Comparison of ENCODE assay signal across 8 cellular contexts in genomic region chr1:110619412-110620249, GRCh38. TPM values are rescaled to one million over a fixed set of nuclear protein-coding genes. Genes with fewer than 3 reads are reported as not detected.
DNase-seq lines count a peak whose midpoint lies in the region; ATAC-seq and TF ChIP-seq lines count a peak whose summit lies in the region.

No MANE protein-coding gene starts in this region.

- no peaks in the 10 kb centered on the region for H3K36me3 ChIP-seq in CD8-positive, alpha-beta T cell (ENCODE audit: insufficient read depth, low read length)
- H3K36me3 ChIP-seq in lung (ENCODE audit: control insufficient read depth in 2 of 2, insufficient read depth in 2 of 2, low read length in 2 of 2): no peaks in the 10 kb centered on the region

- H3K4me1 Mint-ChIP-seq in CD8-positive, alpha-beta T cell (ENCODE audit: low read depth): peaks cover 41% of the 10 kb centered on the region
- H3K4me1 Mint-ChIP-seq in activated CD8-positive, alpha-beta T cell treated with anti-CD3 and anti-CD28 coated beads for 36 hours (ENCODE audit: low read depth): peaks cover 27% of the 10 kb centered on the region

- H3K4me3 ChIP-seq in CD8-positive, alpha-beta T cell (ENCODE audit: low read depth, low read length): peak overlapping the region; percentile 62
- no peak overlapping the region for H3K4me3 ChIP-seq in lung

- H3K27ac ChIP-seq in CD8-positive, alpha-beta T cell (ENCODE audit: low read depth, low read length): peak overlapping the region; percentile 58
- no peak overlapping the region for H3K27ac ChIP-seq in lung (ENCODE audit: low read depth in 1 of 2, low read length in 1 of 2)

- no peaks in the 10 kb centered on the region for H3K27me3 ChIP-seq in CD8-positive, alpha-beta T cell (ENCODE audit: insufficient read depth, low read length)
- H3K27me3 ChIP-seq in lung (ENCODE audit: control insufficient read depth, insufficient read depth): no peaks in the 10 kb centered on the region

- no peaks in the 10 kb centered on the region for H3K27me3 Mint-ChIP-seq in CD8-positive, alpha-beta T cell (ENCODE audit: low read depth)
- no peaks in the 10 kb centered on the region for H3K27me3 Mint-ChIP-seq in activated CD8-positive, alpha-beta T cell treated with anti-CD3 and anti-CD28 coated beads for 36 hours

- DNase-seq in CD8-positive, alpha-beta T cell: peak; percentile 79 to 96 (median 88)
- DNase-seq in NCI-H748 treated with DMSO at 0.1 percent for 48 hours (lab: John Stamatoyannopoulos, UW): peak; percentile 88
- DNase-seq in activated CD8-positive, alpha-beta T cell treated with anti-CD3 and anti-CD28 coated beads for 36 hours: peak; percentile 91
- DNase-seq in ecto neural progenitor cell (ENCODE audit: low spot score): peak; percentile 94
- DNase-seq in lung (ENCODE audit: low spot score): peak; percentile 86
- DNase-seq in stimulated activated CD8-positive, alpha-beta memory T cell treated with anti-CD3 and anti-CD28 coated beads, Interleukin-15, amount 100 ng/mL, for 24 hours (ENCODE audit: low read depth): peak; percentile 80

- CTCF ChIA-PET in CD8-positive, alpha-beta T cell (lab: Charles Lee): interaction anchor here (0.6 to 6.5 kb wide), 54 partner anchors 10 to 373 kb away, joined by 3 to 168 read pairs (median 5); partner anchors contain the start of genes KCNA2 and KCNA3
- CTCF ChIA-PET in activated CD8-positive, alpha-beta T cell treated with anti-CD3 and anti-CD28 coated beads for 36 hours (lab: Charles Lee): interaction anchor here (0.6 to 9.1 kb wide), 69 partner anchors 10 to 412 kb away, joined by 3 to 206 read pairs (median 5); partner anchors contain the start of genes KCNA10, KCNA2 and KCNA3

- WGBS in lung, 2 donors: 4 to 5% methylated on average over 27 of the region's 27 CpGs

- peak; percentile 97 for TF ChIP-seq CTCF in CD8-positive, alpha-beta T cell (IDR thresholded peaks at IDR 0.05)
- TF ChIP-seq CTCF in activated CD8-positive, alpha-beta T cell treated with anti-CD3 and anti-CD28 coated beads for 36 hours (IDR thresholded peaks at IDR 0.05): peak; percentile 94
- TF ChIP-seq CTCF in lung (IDR thresholded peaks at IDR 0.05; ENCODE audit: control extremely low read depth, extremely low read depth): peak; percentile 87

- intact Hi-C loops in CD8-positive, alpha-beta T cell (cut with DNase I, micrococcal nuclease): loop anchor here (1.0 to 10.0 kb wide), 14 partner anchors 11 to 825 kb away; partner anchors contain the start of genes ATP5PB (in 1 of the 2), KCNA3 (in 1 of the 2) and WDR77 (in 1 of the 2)
- intact Hi-C loops in activated CD8-positive, alpha-beta T cell treated with anti-CD3 and anti-CD28 coated beads for 36 hours (cut with micrococcal nuclease): loop anchor here (1.0 to 5.0 kb wide), 3 partner anchors 62 to 161 kb away; no protein-coding TSS in a partner anchor

- H3K4me1 ChIP-seq in CD8-positive, alpha-beta T cell (ENCODE audit: insufficient read depth, low read length): peaks cover 28% of the 10 kb centered on the region
- no peaks in the 10 kb centered on the region for H3K4me1 ChIP-seq in lung (ENCODE audit: control insufficient read depth in 2 of 2, insufficient read depth in 2 of 2, low read length in 2 of 2)

- H3K4me3 Mint-ChIP-seq in CD8-positive, alpha-beta T cell: peak overlapping the region; percentile 89
- peak overlapping the region; percentile 76 for H3K4me3 Mint-ChIP-seq in activated CD8-positive, alpha-beta T cell treated with anti-CD3 and anti-CD28 coated beads for 36 hours

- peak overlapping the region; percentile 89 for H3K27ac Mint-ChIP-seq in CD8-positive, alpha-beta T cell
- peak overlapping the region; percentile 77 for H3K27ac Mint-ChIP-seq in activated CD8-positive, alpha-beta T cell treated with anti-CD3 and anti-CD28 coated beads for 36 hours

- peak; percentile 84 for ATAC-seq in CD8-positive, alpha-beta T cell
- ATAC-seq in GM19397 (IDR thresholded peaks at IDR 0.05; ENCODE audit: unreplicated experiment) (peak; percentile 75), HG03521 (IDR thresholded peaks at IDR 0.05; ENCODE audit: unreplicated experiment) (peak; percentile 67), lung (ENCODE audit: insufficient read depth, low FRiP score) (peak; percentile 95)
- ATAC-seq in activated CD8-positive, alpha-beta T cell treated with anti-CD3 and anti-CD28 coated beads for 36 hours: peak; percentile 90

- no peaks in the 10 kb centered on the region for H3K9me3 Mint-ChIP-seq in CD8-positive, alpha-beta T cell
- peaks cover 5% of the 10 kb centered on the region for H3K9me3 Mint-ChIP-seq in activated CD8-positive, alpha-beta T cell treated with anti-CD3 and anti-CD28 coated beads for 36 hours

- POLR2A ChIA-PET in CD8-positive, alpha-beta T cell (lab: Charles Lee): interaction anchor here (0.6 to 2.4 kb wide), 28 partner anchors 9 to 596 kb away, joined by 3 to 30 read pairs (median 4); partner anchors contain the start of genes KCNA2, KCNA3 and LRIF1
- POLR2A ChIA-PET in activated CD8-positive, alpha-beta T cell treated with anti-CD3 and anti-CD28 coated beads for 36 hours (lab: Charles Lee): interaction anchor here (0.6 to 2.4 kb wide), 17 partner anchors 11 to 513 kb away, joined by 3 to 11 read pairs (median 4); no protein-coding TSS in a partner anchor

- H3K9me3 ChIP-seq in CD8-positive, alpha-beta T cell (ENCODE audit: low read length): no peaks in the 10 kb centered on the region
- H3K9me3 ChIP-seq in lung (ENCODE audit: control insufficient read depth in 2 of 2, insufficient read depth in 1 of 2, low read length in 1 of 2): no peaks in the 10 kb centered on the region

- no peaks in the 10 kb centered on the region for H3K36me3 Mint-ChIP-seq in CD8-positive, alpha-beta T cell
- H3K36me3 Mint-ChIP-seq in activated CD8-positive, alpha-beta T cell treated with anti-CD3 and anti-CD28 coated beads for 36 hours (ENCODE audit: low read depth): no peaks in the 10 kb centered on the region

RNA-seq across cellular contexts. Expression of gene KCNA2, which starts 13.5 kb away (rescaled TPM):
- under 1 TPM; 0.39 to 0.46 TPM for total RNA-seq in CD8-positive, alpha-beta T cell
- under 1 TPM; 0.02 to 0.14 TPM for total RNA-seq in activated CD8-positive, alpha-beta T cell treated with anti-CD3 and anti-CD28 coated beads for 36 hours
- under 1 TPM; 0.25 to 0.68 TPM for total RNA-seq in lung
- polyA plus RNA-seq in lung: under 1 TPM; 0.02 to 0.06 TPM

RNA-seq across cellular contexts. Expression of gene KCNA3, which starts 55.1 kb away (rescaled TPM):
- 10 to 100 TPM; 83.6 to 85.1 TPM for total RNA-seq in CD8-positive, alpha-beta T cell
- total RNA-seq in activated CD8-positive, alpha-beta T cell treated with anti-CD3 and anti-CD28 coated beads for 36 hours: 10 to 100 TPM; 15.5 to 16.2 TPM
- 10 to 100 TPM in 1 of 2 donors, 1 to 10 TPM in 1; 5.4 to 10.2 TPM for total RNA-seq in lung
- 1 to 10 TPM in 1 of 2 donors, under 1 TPM in 1; 0.75 to 2.5 TPM for polyA plus RNA-seq in lung

Comparison
In these comparisons a context has a peak if more than half of its experiments do, and no peak if none do; other contexts are left out.
1. RNA of gene KCNA3, which starts 55.1 kb away (total RNA-seq): 83.6 to 85.1 TPM in CD8-positive, alpha-beta T cell; 15.5 to 16.2 TPM in activated CD8-positive, alpha-beta T cell treated with anti-CD3 and anti-CD28 coated beads for 36 hours and 5.4 to 10.2 TPM in lung; every median in the first group is over 4 times any median in the second.
2. Peak in every context shown above with its lines, with median percentiles within 50 percentile points of each other: ATAC-seq, DNase-seq and CTCF ChIP-seq.